Comparison of ENCODE assay signal across 9 cellular contexts in genomic region chr19:1360818-1361461, GRCh38. TPM values are rescaled to one million over a fixed set of nuclear protein-coding genes. Genes with fewer than 3 reads are reported as not detected.
DNase-seq lines count a peak whose midpoint lies in the region; ATAC-seq and TF ChIP-seq lines count a peak whose summit lies in the region.
"Had no signal": no experiment of that assay in that cellular context is flagged by ENCODE, and none has a peak within 500 bp of the region (broad histone marks: within the 10 kb centered on the region; RNA-seq: fewer than 3 reads in every experiment).

No MANE protein-coding gene starts in this region.

- H3K14ac ChIP-seq in mesenchymal stem cell (ENCODE audit: low read length in 2 of 2): no peak overlapping the region

- H3K9ac ChIP-seq in mesenchymal stem cell (ENCODE audit: low read length): peak overlapping the region; percentile 81

- H3K27ac ChIP-seq in AG04450 (ENCODE audit: low read depth, low read length): peak overlapping the region; percentile 70
- H3K27ac ChIP-seq in coronary artery: peak overlapping the region; percentile 25 to 84
- peak overlapping the region; percentile 90 for H3K27ac ChIP-seq in mesenchymal stem cell (ENCODE audit: low read length, poor library complexity, severe bottlenecking)

- peaks cover 27% of the 10 kb centered on the region for H3K4me1 ChIP-seq in mesenchymal stem cell (ENCODE audit: control insufficient read depth, insufficient read depth, low read depth, low read length)

- H4K8ac ChIP-seq in mesenchymal stem cell (ENCODE audit: low read length): no peak overlapping the region

- POLR2A ChIA-PET in AG04450 (lab: Yijun Ruan, JAX): interaction anchor here (0.6 to 1.9 kb wide), 2 partner anchors 22 to 92 kb away, joined by 3 to 8 read pairs; partner anchors contain the start of gene CIRBP

- no peak overlapping the region for H2AK5ac ChIP-seq in mesenchymal stem cell (ENCODE audit: low read length, severe bottlenecking)

- H3K36me3 ChIP-seq in mesenchymal stem cell (ENCODE audit: control insufficient read depth in 1 of 2, insufficient read depth in 2 of 2, low read depth in 1 of 2, low read length in 2 of 2): peaks cover 50 to 76% of the 10 kb centered on the region in 2 experiments

- H2BK120ac ChIP-seq in mesenchymal stem cell (ENCODE audit: low read depth, low read length): no peak overlapping the region

- peak; percentile 58 for DNase-seq in AG04450 (ENCODE audit: low read depth, low spot score)
- peak; percentile 80 for DNase-seq in MV-4-11 (lab: John Stamatoyannopoulos, UW)
- DNase-seq in coronary artery (ENCODE audit: low spot score): no peak
- no peak for DNase-seq in mesenchymal stem cell
- DNase-seq in NCI-H510A treated with DMSO at 0.1 percent for 48 hours (lab: John Stamatoyannopoulos, UW): no peak
- DNase-seq in NCI-H187 treated with DMSO at 0.1 percent for 48 hours (lab: John Stamatoyannopoulos, UW): no peak
- DNase-seq: activated CD4-positive, CD25-positive, alpha-beta regulatory T cell had no signal

- no peak overlapping the region for H3K23ac ChIP-seq in mesenchymal stem cell (ENCODE audit: low read length in 2 of 2)

- H2BK15ac ChIP-seq in mesenchymal stem cell (ENCODE audit: low read depth, poor library complexity, severe bottlenecking): no peak overlapping the region

- H3K9me3 ChIP-seq in AG04450 (ENCODE audit: control insufficient read depth, insufficient read depth, low read length) (peaks cover 2% of the 10 kb centered on the region; the same call in 1 of the 2 replicates), mesenchymal stem cell (ENCODE audit: control insufficient read depth, low read length) (no peaks in the 10 kb centered on the region)

- no peak for TF ChIP-seq CTCF in AG04450 (IDR thresholded peaks at IDR 0.05; ENCODE audit: low read depth, low read length)
- no peak for TF ChIP-seq CTCF in coronary artery (IDR thresholded peaks at IDR 0.05)

- H3K79me1 ChIP-seq in mesenchymal stem cell (replicated peaks; ENCODE audit: low read length, poor library complexity, severe bottlenecking): peaks cover 23% of the 10 kb centered on the region

- H2BK12ac ChIP-seq in mesenchymal stem cell (ENCODE audit: low read length in 2 of 2): no peak overlapping the region

- H3K4me2 ChIP-seq in mesenchymal stem cell (ENCODE audit: low read length, poor library complexity, severe bottlenecking): peak overlapping the region; percentile 56

- CTCF ChIA-PET in AG04450 (lab: Charles Lee): no interaction called here

- H3K18ac ChIP-seq in mesenchymal stem cell (ENCODE audit: low read depth in 1 of 2, low read length in 2 of 2): no peak overlapping the region

- H2AFZ ChIP-seq in mesenchymal stem cell (ENCODE audit: low read depth, low read length): no peak overlapping the region

- no peaks in the 10 kb centered on the region for H3K27me3 ChIP-seq in AG04450 (ENCODE audit: control insufficient read depth, insufficient read depth, low read length)
- H3K27me3 ChIP-seq in mesenchymal stem cell (ENCODE audit: control insufficient read depth in 1 of 2, insufficient read depth in 1 of 2, low read length in 2 of 2): no peaks in the 10 kb centered on the region

- peak overlapping the region; percentile 46 for H3K4me3 ChIP-seq in AG04450 (ENCODE audit: low read depth, low read length)
- H3K4me3 ChIP-seq in coronary artery: peak overlapping the region; percentile 63
- H3K4me3 ChIP-seq in mesenchymal stem cell (ENCODE audit: insufficient read depth in 1 of 2, low read depth in 1 of 2, low read length in 2 of 2): peak overlapping the region in 1 of 2 experiments; percentile 71

- no peak overlapping the region for H3K4ac ChIP-seq in mesenchymal stem cell (ENCODE audit: low read depth in 1 of 2, low read length in 2 of 2)

- WGBS in mesenchymal stem cell: 90% methylated on average over 28 of the region's 31 CpGs

- H2BK5ac ChIP-seq in mesenchymal stem cell (ENCODE audit: low read depth, low read length, poor library complexity, severe bottlenecking): no peak overlapping the region

- H4K91ac ChIP-seq in mesenchymal stem cell (ENCODE audit: low read length): no peak overlapping the region

- ATAC-seq in GM21515 (IDR thresholded peaks at IDR 0.05; ENCODE audit: unreplicated experiment) (no peak), GM18520 (IDR thresholded peaks at IDR 0.05; ENCODE audit: unreplicated experiment) (no peak)

RNA-seq across cellular contexts. Expression of gene NDUFS7, which starts 22.8 kb away (rescaled TPM):
- polyA plus RNA-seq in AG04450 (2011; rRNA removed): 26.1 and 45.5 TPM in 2 replicates
- 12.4 and 13.2 TPM in 2 replicates for polyA minus RNA-seq in AG04450 (2011; rRNA and poly(A)+ RNA removed)
- 54.3 TPM for polyA plus RNA-seq in mesenchymal stem cell (2013, experiment 1 of 2)
- polyA plus RNA-seq in mesenchymal stem cell (2013, experiment 2 of 2): 52.4 TPM

RNA-seq across cellular contexts. Expression of gene GAMT, which starts 40.4 kb away (rescaled TPM):
- polyA plus RNA-seq in AG04450 (2011; rRNA removed): 26.9 and 39.8 TPM in 2 replicates
- polyA minus RNA-seq in AG04450 (2011; rRNA and poly(A)+ RNA removed): 26.7 and 36.1 TPM in 2 replicates
- polyA plus RNA-seq in mesenchymal stem cell (2013, experiment 1 of 2): 33.5 TPM
- polyA plus RNA-seq in mesenchymal stem cell (2013, experiment 2 of 2): 34.5 TPM

RNA-seq across cellular contexts. Expression of gene DAZAP1, which starts 46.4 kb away (rescaled TPM):
- 45.8 and 52.8 TPM in 2 replicates for polyA plus RNA-seq in AG04450 (2011; rRNA removed)
- polyA minus RNA-seq in AG04450 (2011; rRNA and poly(A)+ RNA removed): 33.6 and 42.3 TPM in 2 replicates
- polyA plus RNA-seq in mesenchymal stem cell (2013, experiment 1 of 2): 65.2 TPM
- 66.2 TPM for polyA plus RNA-seq in mesenchymal stem cell (2013, experiment 2 of 2)

Comparison
In these comparisons a context has a peak if more than half of its experiments do, and no peak if none do; other contexts are left out.
1. DNase-seq: peak in AG04450 (single experiment) and MV-4-11 (single experiment); none in coronary artery (single experiment), mesenchymal stem cell (single experiment), NCI-H510A treated with DMSO at 0.1 percent for 48 hours (single experiment) and NCI-H187 treated with DMSO at 0.1 percent for 48 hours (single experiment).
2. Peak in every context shown above with its lines, with median percentiles within 50 percentile points of each other: H3K27ac ChIP-seq.